30 cellular contexts compared by ENCODE assay signal in the genomic region with DNA sequence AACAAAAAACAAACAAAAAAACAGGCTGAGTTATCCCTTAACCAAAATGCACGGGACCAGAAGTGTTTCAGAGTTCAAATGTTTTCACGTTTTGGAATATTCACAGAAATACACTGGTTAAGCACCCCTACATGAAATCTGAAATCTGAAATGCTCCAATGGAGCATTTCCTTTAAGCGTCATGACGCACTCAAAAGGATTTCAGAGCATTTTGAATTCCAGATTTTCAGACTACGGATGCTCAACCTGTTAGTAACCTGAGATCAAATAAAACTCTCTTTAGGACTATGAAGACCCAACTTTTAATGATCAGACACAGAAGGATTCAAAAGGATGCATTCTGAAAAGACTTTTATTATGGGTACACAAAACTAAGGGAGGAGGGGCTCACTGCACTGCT. TPM values are rescaled to one million over a fixed set of nuclear protein-coding genes. Genes with fewer than 3 reads are reported as not detected.
"Had no signal": no experiment of that assay in that cellular context is flagged by ENCODE, and none has a peak within 500 bp of the region (broad histone marks: within the 10 kb centered on the region; RNA-seq: fewer than 3 reads in every experiment).

No MANE protein-coding gene starts in this region.

- H3K27me3 ChIP-seq: ascending aorta, cardiac muscle cell, heart left ventricle, ovary, suprapubic skin, tibial artery had no signal

- H3K9me3 Mint-ChIP-seq: activated naive CD8-positive, alpha-beta T cell treated with anti-CD3 and anti-CD28 coated beads for 36 hours; brain; effector memory CD8-positive, alpha-beta T cell; immature natural killer cell; nephron had no signal

- H3K4me1 Mint-ChIP-seq: nephron had no signal

- H3K27me3 Mint-ChIP-seq: activated naive CD8-positive, alpha-beta T cell treated with anti-CD3 and anti-CD28 coated beads for 36 hours; brain; effector memory CD8-positive, alpha-beta T cell; progenitor cell of endocrine pancreas had no signal

- H3K36me3 ChIP-seq: ovary had no signal

- H3K9me3 ChIP-seq: ascending aorta, heart left ventricle, lower lobe of right lung, mucosa of descending colon, ovary, suprapubic skin, tibial artery had no signal

- H3K4me3 ChIP-seq: ascending aorta, cardiac muscle cell, coronary artery, heart left ventricle, lower lobe of right lung, mucosa of descending colon, ovary, suprapubic skin, tibial artery had no signal

- H3K27ac Mint-ChIP-seq: activated naive CD8-positive, alpha-beta T cell treated with anti-CD3 and anti-CD28 coated beads for 36 hours; effector memory CD8-positive, alpha-beta T cell; progenitor cell of endocrine pancreas had no signal

- ATAC-seq: activated CD4-positive, CD25-positive, alpha-beta regulatory T cell treated with anti-CD3 and anti-CD28 coated beads, Interleukin-2, amount 50 U/mL, for 24 hours; effector memory CD8-positive, alpha-beta T cell; heart left ventricle; left lobe of liver; lower lobe of right lung; mucosa of descending colon had no signal

- DNase-seq: activated CD4-positive, alpha-beta T cell treated with anti-CD3 and anti-CD28 coated beads for 48 hours; activated CD4-positive, alpha-beta T cell treated with anti-CD3 and anti-CD28 coated beads, Interleukin-2, amount 50 U/mL, for 48 hours; activated CD8-positive, alpha-beta memory T cell treated with anti-CD3 and anti-CD28 coated beads for 24 hours; activated effector memory CD4-positive, alpha-beta T cell treated with Interleukin-2 at 50 U/mL for 16 hours; activated naive CD4-positive, alpha-beta T cell treated with Interleukin-2 at 50 U/mL for 16 hours; activated naive CD8-positive, alpha-beta T cell treated with anti-CD3 and anti-CD28 coated beads for 36 hours; effector memory CD8-positive, alpha-beta T cell; erythroblast; heart left ventricle; hypothalamus; immature natural killer cell; kidney; lower lobe of right lung; mucosa of descending colon; ovary; stimulated activated naive CD4-positive, alpha-beta T cell; T-helper 9 cell; tibial artery; WERI-Rb-1 had no signal

- H3K4me3 Mint-ChIP-seq: activated naive CD8-positive, alpha-beta T cell treated with anti-CD3 and anti-CD28 coated beads for 36 hours; brain; effector memory CD8-positive, alpha-beta T cell; immature natural killer cell; nephron had no signal

- H3K27ac ChIP-seq: ascending aorta, cardiac muscle cell, coronary artery, heart left ventricle, lower lobe of right lung, ovary, suprapubic skin, tibial artery, WERI-Rb-1 had no signal

- H3K4me1 ChIP-seq: lower lobe of right lung had no signal

- FAIRE-seq: kidney, TTC549 had no signal

RNA-seq across cellular contexts. Expression of gene CILP, which starts 35.8 kb away (rescaled TPM):
- total RNA-seq: activated naive CD8-positive, alpha-beta T cell treated with anti-CD3 and anti-CD28 coated beads for 36 hours; T-helper 1 cell treated with Interleukin-12 subunit alpha and Interleukin-12 subunit beta and Interleukin-4 antibody, amounts not matched to agents 30 ng/mL and 1 ng/mL, for 36 hours had no signal
